ENCODE assay signal across 1 cellular context in genomic region chr4:91233164-91233563, GRCh38.
TF ChIP-seq lines count a peak whose summit lies in the region.

No MANE protein-coding gene starts in this region.

TF ChIP-seq in GM12878, 131 proteins besides CTCF, POLR2A, EP300 and RAD21 (continued from another document):
- TF ChIP-seq, protein P1, sequence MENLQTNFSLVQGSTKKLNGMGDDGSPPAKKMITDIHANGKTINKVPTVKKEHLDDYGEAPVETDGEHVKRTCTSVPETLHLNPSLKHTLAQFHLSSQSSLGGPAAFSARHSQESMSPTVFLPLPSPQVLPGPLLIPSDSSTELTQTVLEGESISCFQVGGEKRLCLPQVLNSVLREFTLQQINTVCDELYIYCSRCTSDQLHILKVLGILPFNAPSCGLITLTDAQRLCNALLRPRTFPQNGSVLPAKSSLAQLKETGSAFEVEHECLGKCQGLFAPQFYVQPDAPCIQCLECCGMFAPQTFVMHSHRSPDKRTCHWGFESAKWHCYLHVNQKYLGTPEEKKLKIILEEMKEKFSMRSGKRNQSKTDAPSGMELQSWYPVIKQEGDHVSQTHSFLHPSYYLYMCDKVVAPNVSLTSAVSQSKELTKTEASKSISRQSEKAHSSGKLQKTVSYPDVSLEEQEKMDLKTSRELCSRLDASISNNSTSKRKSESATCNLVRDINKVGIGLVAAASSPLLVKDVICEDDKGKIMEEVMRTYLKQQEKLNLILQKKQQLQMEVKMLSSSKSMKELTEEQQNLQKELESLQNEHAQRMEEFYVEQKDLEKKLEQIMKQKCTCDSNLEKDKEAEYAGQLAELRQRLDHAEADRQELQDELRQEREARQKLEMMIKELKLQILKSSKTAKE (IDR thresholded peaks at IDR 0.05; ENCODE audit: low read depth, poor library complexity, severe bottlenecking) = no peak
- TF ChIP-seq, protein P2, sequence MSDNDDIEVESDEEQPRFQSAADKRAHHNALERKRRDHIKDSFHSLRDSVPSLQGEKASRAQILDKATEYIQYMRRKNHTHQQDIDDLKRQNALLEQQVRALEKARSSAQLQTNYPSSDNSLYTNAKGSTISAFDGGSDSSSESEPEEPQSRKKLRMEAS (IDR thresholded peaks at IDR 0.05; ENCODE audit: low read depth, low read length) = no peak
- no peak for TF ChIP-seq SUPT20H (IDR thresholded peaks at IDR 0.05; ENCODE audit: borderline replicate concordance, control insufficient read depth, low read depth, low read length)
- no peak for TF ChIP-seq ZNF24 (IDR thresholded peaks at IDR 0.05)
- TF ChIP-seq IRF5 (IDR thresholded peaks at IDR 0.05; ENCODE audit: borderline replicate concordance) = no peak
- TF ChIP-seq PBX3 (IDR thresholded peaks at IDR 0.05; ENCODE audit: insufficient replicate concordance, low read depth, low read length) = no peak
- TF ChIP-seq SMAD1 (IDR thresholded peaks at IDR 0.05; ENCODE audit: low read depth, partially characterized antibody) = no peak
- no peak for TF ChIP-seq STAT1 (conservative IDR thresholded peaks at IDR 0.05)
- TF ChIP-seq MEF2A (IDR thresholded peaks at IDR 0.05; ENCODE audit: insufficient read depth, low read depth, low read length) = no peak
- no peak for TF ChIP-seq CREM (IDR thresholded peaks at IDR 0.05; ENCODE audit: low read depth)
- TF ChIP-seq, protein P3, sequence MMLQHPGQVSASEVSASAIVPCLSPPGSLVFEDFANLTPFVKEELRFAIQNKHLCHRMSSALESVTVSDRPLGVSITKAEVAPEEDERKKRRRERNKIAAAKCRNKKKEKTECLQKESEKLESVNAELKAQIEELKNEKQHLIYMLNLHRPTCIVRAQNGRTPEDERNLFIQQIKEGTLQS (IDR thresholded peaks at IDR 0.05; ENCODE audit: borderline replicate concordance, extremely low read depth, low read depth, low read length) = no peak
